In genomic region chr18:8758466-8758865, GRCh38 we compare ENCODE assay signal across 2 cellular contexts.
TF ChIP-seq lines count a peak whose summit lies in the region.

No MANE protein-coding gene starts in this region.

TF ChIP-seq in WTC11, 78 proteins besides CTCF, POLR2A, EP300 and RAD21 (continued from another document):
- TF ChIP-seq E2F1 (CRISPR knock-in tag; IDR thresholded peaks at IDR 0.05): no peak
- no peak for TF ChIP-seq SMAD3 (CRISPR knock-in tag; IDR thresholded peaks at IDR 0.05; ENCODE audit: borderline replicate concordance)
- no peak for TF ChIP-seq ZNF512 (CRISPR knock-in tag; IDR thresholded peaks at IDR 0.05; ENCODE audit: borderline replicate concordance)
- TF ChIP-seq CDX4 (CRISPR knock-in tag; IDR thresholded peaks at IDR 0.05; ENCODE audit: borderline replicate concordance): no peak
- TF ChIP-seq ZNF532 (CRISPR knock-in tag; IDR thresholded peaks at IDR 0.05; ENCODE audit: borderline replicate concordance): no peak
- no peak for TF ChIP-seq E2F5 (CRISPR knock-in tag; IDR thresholded peaks at IDR 0.05)
- no peak for TF ChIP-seq JAZF1 (CRISPR knock-in tag; IDR thresholded peaks at IDR 0.05)
- no peak for TF ChIP-seq ZMAT4 (CRISPR knock-in tag; IDR thresholded peaks at IDR 0.05)

TF ChIP-seq in SK-N-SH, 30 proteins besides CTCF, POLR2A, EP300 and RAD21:
- no peak for TF ChIP-seq USF2 (IDR thresholded peaks at IDR 0.05; ENCODE audit: borderline replicate concordance, low read depth, low read length)
